ENCODE assay signal across 20 cellular contexts in genomic region chr5:15837584-15838289, GRCh38.
"Had no signal": no experiment of that assay in that cellular context is flagged by ENCODE, and none has a peak within 500 bp of the region (broad histone marks: within the 10 kb centered on the region; RNA-seq: fewer than 3 reads in every experiment).

No MANE protein-coding gene starts in this region.

- H3K27ac ChIP-seq: breast epithelium, dorsolateral prefrontal cortex, lower lobe of right lung, parathyroid adenoma, skin epidermis, tibial nerve had no signal

- H3K4me1 Mint-ChIP-seq: activated naive CD8-positive, alpha-beta T cell treated with anti-CD3 and anti-CD28 coated beads, Interleukin-2, amount 10 ng/mL, durations not matched to agents 7 days and 5 days; naive B cell had no signal

- H3K27ac Mint-ChIP-seq: activated naive CD8-positive, alpha-beta T cell treated with anti-CD3 and anti-CD28 coated beads, Interleukin-2, amount 10 ng/mL, durations not matched to agents 7 days and 5 days; endodermal cell; naive B cell had no signal

- H3K27me3 ChIP-seq: breast epithelium, dorsolateral prefrontal cortex, tibial nerve had no signal

- H3K4me1 ChIP-seq: breast epithelium, parathyroid adenoma had no signal

- H3K27me3 Mint-ChIP-seq: activated naive CD8-positive, alpha-beta T cell treated with anti-CD3 and anti-CD28 coated beads, Interleukin-2, amount 10 ng/mL, durations not matched to agents 7 days and 5 days; naive B cell had no signal

- H3K36me3 ChIP-seq: breast epithelium, lower lobe of right lung had no signal

- H3K79me2 ChIP-seq: parathyroid adenoma had no signal

- H3K9me3 ChIP-seq: lower lobe of right lung had no signal

- H2AFZ ChIP-seq: parathyroid adenoma had no signal

- H3K4me3 ChIP-seq: breast epithelium, dorsolateral prefrontal cortex, lower lobe of right lung, skin epidermis, tibial nerve had no signal

- H3K4me3 Mint-ChIP-seq: activated naive CD8-positive, alpha-beta T cell treated with anti-CD3 and anti-CD28 coated beads, Interleukin-2, amount 10 ng/mL, durations not matched to agents 7 days and 5 days; endodermal cell; naive B cell had no signal

- DNase-seq: activated CD4-positive, alpha-beta T cell treated with anti-CD3 and anti-CD28 coated beads for 1 hour; activated CD4-positive, alpha-beta T cell treated with anti-CD3 and anti-CD28 coated beads, Interleukin-2, amount 50 U/mL, for 4 hours; activated naive CD4-positive, alpha-beta T cell; activated naive CD8-positive, alpha-beta T cell treated with anti-CD3 and anti-CD28 coated beads, Interleukin-2, amount 10 ng/mL, durations not matched to agents 7 days and 5 days; activated T-cell treated with anti-CD3 and anti-CD28 coated beads for 4 hours; anterior cingulate cortex; dorsolateral prefrontal cortex; endodermal cell; hypothalamus; lower lobe of right lung; midbrain; naive B cell; stimulated activated CD4-positive, alpha-beta T cell treated with anti-CD3 and anti-CD28 coated beads, Interleukin-4, amount 100 ng/mL, for 24 hours; stimulated activated naive CD4-positive, alpha-beta T cell treated with Interleukin-2 at 50 U/mL for 16 hours; substantia nigra; T-helper 1 cell had no signal

- H3K36me3 Mint-ChIP-seq: activated naive CD8-positive, alpha-beta T cell treated with anti-CD3 and anti-CD28 coated beads, Interleukin-2, amount 10 ng/mL, durations not matched to agents 7 days and 5 days; naive B cell had no signal

- H3K9ac ChIP-seq: parathyroid adenoma had no signal
